19 cellular contexts compared by ENCODE assay signal in the genomic region with DNA sequence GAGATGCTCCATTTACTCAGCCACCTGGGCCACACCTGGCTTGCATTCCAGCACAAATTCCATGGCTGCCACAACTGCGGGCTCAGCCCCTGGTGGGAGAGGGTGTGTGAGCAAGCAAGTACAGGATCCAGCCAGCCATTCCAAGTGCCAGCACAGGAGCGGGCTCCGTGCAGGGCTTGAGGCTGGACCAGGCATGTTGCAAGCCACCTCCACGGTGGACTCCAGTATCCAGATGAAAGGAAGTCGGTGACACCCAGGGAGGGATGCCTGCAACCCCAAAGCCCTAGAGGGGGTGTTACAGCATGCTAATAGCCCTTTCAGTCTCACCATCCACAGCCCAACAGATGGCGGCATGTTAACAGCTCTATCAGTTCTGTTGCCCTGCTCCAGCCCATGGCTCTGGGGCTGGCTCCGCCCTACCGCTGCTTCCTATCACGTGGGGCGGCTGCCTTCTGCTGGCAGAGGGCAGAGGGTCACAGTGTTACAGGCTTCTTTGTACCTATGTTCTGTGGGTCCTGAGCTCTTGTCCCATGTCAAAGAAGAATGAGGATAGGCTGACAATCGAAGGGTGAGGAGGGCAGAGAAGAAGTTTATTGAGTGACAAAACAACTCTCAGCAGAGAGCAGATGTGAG.
"Had no signal": no experiment of that assay in that cellular context is flagged by ENCODE, and none has a peak within 500 bp of the region (broad histone marks: within the 10 kb centered on the region; RNA-seq: fewer than 3 reads in every experiment).

No MANE protein-coding gene starts in this region.

- ATAC-seq: activated T-cell treated with anti-CD3 and anti-CD28 coated beads, Interleukin-2, amount 50 U/mL, for 4 hours; esophagus mucosa; left colon; mucosa of descending colon; naive thymus-derived CD8-positive, alpha-beta T cell; sciatic nerve had no signal

- H3K27ac ChIP-seq: prostate gland, transverse colon had no signal

- H3K36me3 ChIP-seq: prostate gland, transverse colon had no signal

- H3K9me3 ChIP-seq: prostate gland had no signal

- H3K27me3 ChIP-seq: transverse colon had no signal

- DNase-seq: activated CD4-positive, alpha-beta T cell treated with anti-CD3 and anti-CD28 coated beads for 1 hour; activated CD4-positive, alpha-beta T cell treated with anti-CD3 and anti-CD28 coated beads, Interleukin-2, amount 50 U/mL, for 48 hours; activated gamma-delta T cell; activated naive CD8-positive, alpha-beta T cell treated with anti-CD3 and anti-CD28 coated beads, Interleukin-2, amount 10 ng/mL, durations not matched to agents 7 days and 5 days; activated T-cell treated with anti-CD3 and anti-CD28 coated beads, Interleukin-2, amount 50 U/mL, for 4 hours; anterior cingulate cortex; cerebellar nuclear complex; dermis blood vessel endothelial cell; glutamatergic neuron; left colon; mucosa of descending colon; naive thymus-derived CD8-positive, alpha-beta T cell; stimulated activated CD4-positive, alpha-beta T cell treated with anti-CD3 and anti-CD28 coated beads, Interleukin-12 subunit alpha, Interleukin-12 subunit beta, amount 100 ng/mL, for 4 hours; stimulated activated naive CD4-positive, alpha-beta T cell; substantia nigra; transverse colon had no signal

- H3K4me1 ChIP-seq: prostate gland, transverse colon had no signal

- H3K4me3 ChIP-seq: mucosa of descending colon, prostate gland, transverse colon had no signal
